ENCODE assay signal across 18 cellular contexts in the genomic region with DNA sequence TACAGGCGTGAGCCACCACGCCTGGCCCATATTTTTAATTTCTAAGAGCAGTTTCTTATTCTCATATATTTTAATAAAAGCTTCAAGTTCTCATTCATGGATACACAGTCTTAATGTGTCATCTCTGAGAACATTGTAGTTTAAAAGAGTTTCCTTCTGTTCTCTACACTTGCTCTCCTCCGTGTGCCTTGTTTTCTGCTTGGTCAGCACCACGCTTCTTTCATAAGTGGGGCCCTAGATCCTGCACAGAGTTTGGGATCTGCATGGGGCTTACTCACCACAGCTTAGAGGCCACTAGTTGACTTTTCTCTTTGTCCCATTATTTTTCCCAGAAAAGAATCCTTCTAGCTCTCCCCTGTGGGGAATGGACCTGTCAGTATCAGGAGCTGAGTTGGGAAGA.
"Had no signal": no experiment of that assay in that cellular context is flagged by ENCODE, and none has a peak within 500 bp of the region (broad histone marks: within the 10 kb centered on the region; RNA-seq: fewer than 3 reads in every experiment).

No MANE protein-coding gene starts in this region.

- H3K27ac ChIP-seq: gastroesophageal sphincter, left lung, ovary, psoas muscle, skin epidermis had no signal

- H3K27me3 Mint-ChIP-seq: activated CD4-positive, alpha-beta memory T cell treated with anti-CD3 and anti-CD28 coated beads, Interleukin-2, amount 10 ng/mL, durations not matched to agents 7 days and 5 days; activated CD8-positive, alpha-beta memory T cell treated with anti-CD3 and anti-CD28 coated beads, Interleukin-2, amount 10 ng/mL, durations not matched to agents 7 days and 5 days had no signal

- ATAC-seq: activated CD8-positive, alpha-beta memory T cell treated with anti-CD3 and anti-CD28 coated beads, Interleukin-2, amount 10 ng/mL, durations not matched to agents 7 days and 5 days; body of pancreas; gastroesophageal sphincter; heart left ventricle; left lung; psoas muscle; right cardiac atrium had no signal

- H3K27ac Mint-ChIP-seq: activated CD4-positive, alpha-beta memory T cell treated with anti-CD3 and anti-CD28 coated beads, Interleukin-2, amount 10 ng/mL, durations not matched to agents 7 days and 5 days; activated CD8-positive, alpha-beta memory T cell treated with anti-CD3 and anti-CD28 coated beads, Interleukin-2, amount 10 ng/mL, durations not matched to agents 7 days and 5 days had no signal

- H3K27me3 ChIP-seq: body of pancreas, gastroesophageal sphincter, heart left ventricle, left lung, ovary had no signal

- H3K4me3 ChIP-seq: body of pancreas, gastroesophageal sphincter, heart left ventricle, left lung, ovary, psoas muscle, skin epidermis had no signal

- H3K36me3 ChIP-seq: ovary had no signal

- H3K9me3 ChIP-seq: body of pancreas, gastroesophageal sphincter, heart left ventricle, left lung, ovary, psoas muscle had no signal

- DNase-seq: activated CD4-positive, alpha-beta memory T cell treated with anti-CD3 and anti-CD28 coated beads, Interleukin-2, amount 10 ng/mL, durations not matched to agents 7 days and 5 days; activated CD4-positive, alpha-beta T cell treated with anti-CD3 and anti-CD28 coated beads for 48 hours; activated CD4-positive, CD25-positive, alpha-beta regulatory T cell; activated CD8-positive, alpha-beta memory T cell treated with anti-CD3 and anti-CD28 coated beads, Interleukin-2, amount 10 ng/mL, durations not matched to agents 7 days and 5 days; activated naive CD4-positive, alpha-beta T cell; body of pancreas; caudate nucleus; erythroblast; left lung; mammary epithelial cell; ovary; psoas muscle; right cardiac atrium; stimulated activated CD4-positive, alpha-beta T cell treated with anti-CD3 and anti-CD28 coated beads, Interleukin-15, amount 100 ng/mL, for 24 hours; stimulated activated CD4-positive, alpha-beta T cell treated with anti-CD3 and anti-CD28 coated beads, Interleukin-2, amount 100 ng/mL, for 48 hours had no signal

- H3K9me3 Mint-ChIP-seq: activated CD4-positive, alpha-beta memory T cell treated with anti-CD3 and anti-CD28 coated beads, Interleukin-2, amount 10 ng/mL, durations not matched to agents 7 days and 5 days had no signal

- H3K4me3 Mint-ChIP-seq: activated CD4-positive, alpha-beta memory T cell treated with anti-CD3 and anti-CD28 coated beads, Interleukin-2, amount 10 ng/mL, durations not matched to agents 7 days and 5 days; activated CD8-positive, alpha-beta memory T cell treated with anti-CD3 and anti-CD28 coated beads, Interleukin-2, amount 10 ng/mL, durations not matched to agents 7 days and 5 days had no signal
